In genomic region chr2:45637440-45637839, GRCh38 we compare ENCODE assay signal across 10 cellular contexts. TPM values are rescaled to one million over a fixed set of nuclear protein-coding genes. Genes with fewer than 3 reads are reported as not detected.
DNase-seq lines count a peak whose midpoint lies in the region; FAIRE-seq and TF ChIP-seq lines count a peak whose summit lies in the region.
"Had no signal": no experiment of that assay in that cellular context is flagged by ENCODE, and none has a peak within 500 bp of the region (broad histone marks: within the 10 kb centered on the region; RNA-seq: fewer than 3 reads in every experiment).

No MANE protein-coding gene starts in this region.

- WGBS in mammary epithelial cell (ENCODE audit: low coverage, missing lambda C conversion rate) = 82% methylated on average over 5 of the region's 5 CpGs
- WGBS in mesendoderm (ENCODE audit: extremely low coverage, insufficient coverage, low lambda C conversion rate) = no CpG with 5 or more reads among the region's 5 CpGs

- intact Hi-C loops in mammary epithelial cell (cut with micrococcal nuclease) = no loop called here
- intact Hi-C loops in breast epithelium (cut with DNase I; ENCODE audit: low total_unique reads) = no loop called here

- H3K9me3 ChIP-seq in mammary epithelial cell (replicated peaks; ENCODE audit: insufficient read depth, low read length) (no peaks in the 10 kb centered on the region), breast epithelium (no peaks in the 10 kb centered on the region)

- no peak overlapping the region for H2BK15ac ChIP-seq in mesendoderm (replicated peaks; ENCODE audit: low read depth)

- FAIRE-seq in urothelium cell line (lab: Jason Lieb, UNC) = no peak
- FAIRE-seq: endometrium had no signal

- no TSS peak for BruUV-seq in mammary epithelial cell (replicated peaks; lab: Mats Ljungman, UMichigan)

- no peak overlapping the region for H4K5ac ChIP-seq in mesendoderm (ENCODE audit: low read length)

- no peaks in the 10 kb centered on the region for H3K79me1 ChIP-seq in mesendoderm (ENCODE audit: low read length)

- in situ Hi-C loops in mammary epithelial cell (cut with MboI; ENCODE audit: low sequenced_read_pairs in 2 of 2) (loop anchor here in 1 of 2 donors (5.0 kb wide), 1 partner anchor 295 kb away; no protein-coding TSS in a partner anchor), KBM-7 (cut with MboI; ENCODE audit: low pct_unique_long_range_greater_than_20kb, low sequenced_read_pairs) (loop anchor here (25.0 kb wide), 1 partner anchor 300 kb away; no protein-coding TSS in a partner anchor), brain microvascular endothelial cell (cut with HindIII; ENCODE audit: low pct_ligation_motif_present, low sequenced_read_pairs) (loop anchor here (25.0 kb wide), 1 partner anchor 300 kb away; no protein-coding TSS in a partner anchor)

- TF ChIP-seq POLR2A in breast epithelium (IDR thresholded peaks at IDR 0.05) = no peak

- H3K4me3 ChIP-seq in mammary epithelial cell (replicated peaks in 1 of 3; ENCODE audit: insufficient read depth in 1 of 3, low read depth in 2 of 3, low read length in 3 of 3) = no peak overlapping the region
- H3K4me3 ChIP-seq in breast epithelium = no peak overlapping the region
- H3K4me3 ChIP-seq in brain microvascular endothelial cell (ENCODE audit: low read depth, low read length) = no peak overlapping the region
- no peak overlapping the region for H3K4me3 ChIP-seq in mesendoderm (ENCODE audit: low read length)

- TF ChIP-seq CTCF in mammary epithelial cell (conservative IDR thresholded peaks at IDR 0.05 in 1 of 2, IDR thresholded peaks at IDR 0.05 in 1 of 2; ENCODE audit: extremely low read depth in 1 of 2, insufficient read depth in 1 of 2, low read depth in 1 of 2, low read length in 2 of 2) (no peak), breast epithelium (IDR thresholded peaks at IDR 0.05) (no peak), brain microvascular endothelial cell (IDR thresholded peaks at IDR 0.05; ENCODE audit: low read depth, low read length, missing control alignments) (no peak)

- no peak overlapping the region for H2AK5ac ChIP-seq in mesendoderm (ENCODE audit: low read length)

- H3K4ac ChIP-seq in mesendoderm (ENCODE audit: low read depth, low read length) = no peak overlapping the region

- H3K4me2 ChIP-seq in mammary epithelial cell (ENCODE audit: insufficient read depth, low read depth, low read length) = no peak overlapping the region
- H3K4me2 ChIP-seq in mesendoderm (ENCODE audit: low read length) = no peak overlapping the region

- dilution Hi-C loops in mammary epithelial cell (cut with HindIII; ENCODE audit: low sequenced_read_pairs) = loop anchor here (5.0 kb wide), 1 partner anchor 290 kb away; no protein-coding TSS in a partner anchor

- no peak overlapping the region for H2AFZ ChIP-seq in mammary epithelial cell (ENCODE audit: low read depth, low read length)

- H3K56ac ChIP-seq in mesendoderm (ENCODE audit: low read length) = no peak overlapping the region

- no peak overlapping the region for H4K8ac ChIP-seq in mesendoderm (ENCODE audit: low read depth, low read length)

- H4K20me1 ChIP-seq in mammary epithelial cell (ENCODE audit: insufficient read depth, low read length) = no peaks in the 10 kb centered on the region

- DNase-seq in mammary epithelial cell (peak; percentile 80), breast epithelium (ENCODE audit: low spot score in 2 of 2) (no peak), KBM-7 (peak; percentile 62), brain microvascular endothelial cell (peak; percentile 73), urothelium cell line (ENCODE audit: low spot score) (peak; percentile 38), NCI-H2227 treated with DMSO at 0.1 percent for 48 hours (lab: John Stamatoyannopoulos, UW) (no peak), mesendoderm (no peak), ureter (ENCODE audit: low spot score) (no peak)
- DNase-seq: stimulated activated CD4-positive, alpha-beta T cell treated with anti-CD3 and anti-CD28 coated beads, Interleukin-4, amount 100 ng/mL, for 24 hours had no signal

- peaks cover 4% of the 10 kb centered on the region for H3K27me3 ChIP-seq in mammary epithelial cell (ENCODE audit: insufficient read depth, low read length)
- H3K27me3 ChIP-seq in breast epithelium = no peaks in the 10 kb centered on the region
- no peaks in the 10 kb centered on the region for H3K27me3 ChIP-seq in brain microvascular endothelial cell (replicated peaks)
- H3K27me3 ChIP-seq in mesendoderm (ENCODE audit: insufficient read depth, low read length, poor library complexity) = peaks cover under 1% of the 10 kb centered on the region

- no peak overlapping the region for H3K27ac ChIP-seq in mammary epithelial cell (ENCODE audit: insufficient read depth, low read depth, low read length)
- no peak overlapping the region for H3K27ac ChIP-seq in breast epithelium
- no peak overlapping the region for H3K27ac ChIP-seq in brain microvascular endothelial cell
- no peak overlapping the region for H3K27ac ChIP-seq in mesendoderm (ENCODE audit: low read depth, low read length)

- CTCF ChIA-PET in mammary epithelial cell (lab: Charles Lee; ENCODE audit: low non-redundant PET) = no interaction called here

- H2BK5ac ChIP-seq in mesendoderm (ENCODE audit: low read length) = no peak overlapping the region

- no peak overlapping the region for H3K23ac ChIP-seq in mesendoderm (ENCODE audit: low read length)

- H3K9ac ChIP-seq in mammary epithelial cell (ENCODE audit: insufficient read depth, low read length) (no peak overlapping the region), mesendoderm (ENCODE audit: low read length) (no peak overlapping the region)

- H3K4me1 ChIP-seq in mammary epithelial cell (ENCODE audit: insufficient read depth, low read length) (peaks cover 12% of the 10 kb centered on the region), breast epithelium (no peaks in the 10 kb centered on the region), mesendoderm (ENCODE audit: control insufficient read depth, low read depth, low read length) (no peaks in the 10 kb centered on the region)

- H3K36me3 ChIP-seq in mammary epithelial cell (ENCODE audit: insufficient read depth, low read length) (no peaks in the 10 kb centered on the region), breast epithelium (no peaks in the 10 kb centered on the region), brain microvascular endothelial cell (replicated peaks) (no peaks in the 10 kb centered on the region), mesendoderm (ENCODE audit: control insufficient read depth, insufficient read depth, low read length) (no peaks in the 10 kb centered on the region)

- H3K18ac ChIP-seq in mesendoderm (ENCODE audit: low read length) = no peak overlapping the region

- H2BK120ac ChIP-seq in mesendoderm (ENCODE audit: low read depth, low read length) = no peak overlapping the region

- H3K79me2 ChIP-seq in mammary epithelial cell (ENCODE audit: insufficient read depth, low read length) = no peaks in the 10 kb centered on the region
- H3K79me2 ChIP-seq in mesendoderm (ENCODE audit: control insufficient read depth, insufficient read depth, low read length) = no peaks in the 10 kb centered on the region

RNA-seq across cellular contexts. Expression of gene PRKCE, which starts 14.0 kb away (rescaled TPM):
- 1 to 10 TPM; 4.3 to 7.2 TPM for total RNA-seq in mammary epithelial cell
- 2.3 TPM for polyA plus RNA-seq in mammary epithelial cell
- 14.0 TPM for polyA minus RNA-seq in mammary epithelial cell
- 10 to 100 TPM; 20.6 to 34.0 (median 23.6) TPM for total RNA-seq in breast epithelium
- 0.32 TPM for polyA plus RNA-seq in mesendoderm (2013, experiment 1 of 2)
- 0.38 TPM for polyA plus RNA-seq in mesendoderm (2013, experiment 2 of 2)
- 54.3 TPM for total RNA-seq in ureter

RNA-seq across cellular contexts. Expression of gene SRBD1, which starts 26.4 kb away (rescaled TPM):
- 10 to 100 TPM; 14.3 to 18.8 TPM for total RNA-seq in mammary epithelial cell
- 4.8 TPM for polyA plus RNA-seq in mammary epithelial cell
- polyA minus RNA-seq in mammary epithelial cell = 25.9 TPM
- 10 to 100 TPM; 21.1 to 30.2 (median 21.9) TPM for total RNA-seq in breast epithelium
- polyA plus RNA-seq in mesendoderm (2013, experiment 1 of 2) = 15.5 TPM
- polyA plus RNA-seq in mesendoderm (2013, experiment 2 of 2) = 15.7 TPM
- total RNA-seq in ureter = 30.3 TPM

Comparison
In these comparisons a context has a peak if more than half of its experiments do, and no peak if none do; other contexts are left out.
1. DNase-seq: peak in mammary epithelial cell (single experiment), KBM-7 (single experiment), brain microvascular endothelial cell (single experiment) and urothelium cell line (single experiment); none in breast epithelium (0 of 2), NCI-H2227 treated with DMSO at 0.1 percent for 48 hours (single experiment), mesendoderm (single experiment) and ureter (single experiment).